7 cellular contexts compared by ENCODE assay signal in genomic region chr11:8823343-8823742, GRCh38.
A peak's percentile ranks its signal among the peaks of the same experiment; 100 is the strongest.
DNase-seq lines count a peak whose midpoint lies in the region; ATAC-seq and TF ChIP-seq lines count a peak whose summit lies in the region.
"Not testable (repeated sequence)": the region's sequence is repeated elsewhere in the genome, so short reads cannot be mapped to it uniquely, and the experiment has no call there.

No MANE protein-coding gene starts in this region.

- H3K79me1 ChIP-seq in IMR-90 (ENCODE audit: low read depth in 1 of 2, low read length in 2 of 2), result peaks cover 19 to 53% of the 10 kb centered on the region in 2 experiments; a peak in 3 of 4 replicates

- BruUV-seq in IMR-90 (replicated peaks; lab: Mats Ljungman, UMichigan), result not testable (repeated sequence)

- not testable (repeated sequence) for H3K9me3 Mint-ChIP-seq in GM23338, WTC11, neural crest cell
- peaks cover 13% of the 10 kb centered on the region for H3K9me3 Mint-ChIP-seq in glutamatergic neuron (ENCODE audit: unreplicated experiment)

- not testable (repeated sequence) for H3K27me3 ChIP-seq in GM23338 (ENCODE audit: insufficient read depth); IMR-90 (ENCODE audit: control insufficient read depth, insufficient read depth, low read length); sigmoid colon

- WGBS in IMR-90 (ENCODE audit: extremely low coverage in 2 of 2, insufficient read length in 1 of 2), 2 experiments, result no CpG with 5 or more reads among the region's 1 CpG
- WGBS in sigmoid colon, 2 donors, result 82% methylated on average over 1 of the region's 1 CpG

- H2AK9ac ChIP-seq in IMR-90 (replicated peaks; ENCODE audit: low read depth, low read length, poor library complexity), result not testable (repeated sequence)

- H3K4me1 ChIP-seq in GM23338 (ENCODE audit: insufficient read depth) (peaks cover 12% of the 10 kb centered on the region), IMR-90 (ENCODE audit: control insufficient read depth, insufficient read depth, low read length) (peaks cover 12% of the 10 kb centered on the region)
- not testable (repeated sequence) for H3K4me1 ChIP-seq in sigmoid colon

- intact Hi-C loops in IMR-90 (cut with micrococcal nuclease), result not testable (repeated sequence)
- intact Hi-C loops in sigmoid colon (cut with DNase I), result loop anchor here (5.0 kb wide), 1 partner anchor 34 kb away; no protein-coding TSS in a partner anchor

- peaks cover 16% of the 10 kb centered on the region for H3K4me1 Mint-ChIP-seq in GM23338
- H3K4me1 Mint-ChIP-seq in WTC11, result peaks cover 17% of the 10 kb centered on the region
- peaks cover 13% of the 10 kb centered on the region for H3K4me1 Mint-ChIP-seq in glutamatergic neuron (ENCODE audit: low read depth, unreplicated experiment)
- H3K4me1 Mint-ChIP-seq in neural crest cell, result not testable (repeated sequence)

- not testable (repeated sequence) for TF ChIP-seq CTCF in GM23338 (conservative IDR thresholded peaks at IDR 0.05; ENCODE audit: low read depth in 2 of 2); IMR-90 (conservative IDR thresholded peaks at IDR 0.05; ENCODE audit: low read depth, low read length); WTC11 (IDR thresholded peaks at IDR 0.05); glutamatergic neuron (IDR thresholded peaks at IDR 0.05; ENCODE audit: partially characterized antibody, unreplicated experiment); neural crest cell (conservative IDR thresholded peaks at IDR 0.05); sigmoid colon (IDR thresholded peaks at IDR 0.05)

- H4K8ac ChIP-seq in IMR-90 (ENCODE audit: low read depth in 2 of 2, low read length in 2 of 2), result not testable (repeated sequence)

- H3K27ac Mint-ChIP-seq in GM23338 (peak overlapping the region; percentile 40; the same call in 1 of the 2 replicates), WTC11 (0 out of 2 replicates have a peak overlapping the region, but pooled peaks have one; percentile 45), glutamatergic neuron (ENCODE audit: unreplicated experiment) (peak overlapping the region; percentile 9), neural crest cell (ENCODE audit: unreplicated experiment) (peak overlapping the region; percentile 24)

- not testable (repeated sequence) for H3K9ac ChIP-seq in IMR-90 (ENCODE audit: low read depth, low read length)

- not testable (repeated sequence) for H3K4me3 ChIP-seq in GM23338; IMR-90 (ENCODE audit: insufficient read depth, low read depth, low read length); sigmoid colon

- H2BK120ac ChIP-seq in IMR-90 (ENCODE audit: low read depth, low read length), result not testable (repeated sequence)

- not testable (repeated sequence) for H3K4me3 Mint-ChIP-seq in GM23338; WTC11; glutamatergic neuron (ENCODE audit: unreplicated experiment); neural crest cell

- H3K14ac ChIP-seq in IMR-90 (replicated peaks; ENCODE audit: low read depth, low read length), result not testable (repeated sequence)

- H4K5ac ChIP-seq in IMR-90 (ENCODE audit: low read depth, low read length), result not testable (repeated sequence)

- ATAC-seq in GM23338; IMR-90 (ENCODE audit: low read depth); WTC11: not testable (repeated sequence)

- H2BK20ac ChIP-seq in IMR-90 (ENCODE audit: low read depth, low read length), result not testable (repeated sequence)

- H3K36me3 ChIP-seq in GM23338 (ENCODE audit: insufficient read depth); IMR-90 (ENCODE audit: control insufficient read depth, insufficient read depth, low read length); sigmoid colon: not testable (repeated sequence)

- not testable (repeated sequence) for TF ChIP-seq POLR2A in IMR-90 (IDR thresholded peaks at IDR 0.05; ENCODE audit: low read depth, low read length); sigmoid colon (IDR thresholded peaks at IDR 0.05)

- not testable (repeated sequence) for DNase-seq in GM23338 (ENCODE audit: low spot score); IMR-90; WTC11 (ENCODE audit: low spot score); glutamatergic neuron; neural crest cell (ENCODE audit: low read depth, low spot score)
- DNase-seq in NCI-H526 (lab: John Stamatoyannopoulos, UW), result peak; percentile 16 to 21
- peak; percentile 19 for DNase-seq in sigmoid colon

- peaks cover 14% of the 10 kb centered on the region; the same call in 1 of the 2 replicates for H3K9me2 ChIP-seq in GM23338 (ENCODE audit: insufficient read depth)

- H4K91ac ChIP-seq in IMR-90 (ENCODE audit: insufficient read depth, low read depth, low read length), result not testable (repeated sequence)

- H2AK5ac ChIP-seq in IMR-90 (ENCODE audit: low read depth, low read length), result not testable (repeated sequence)

- H3K9me1 ChIP-seq in IMR-90 (ENCODE audit: insufficient read depth, low read length), result peaks cover 22% of the 10 kb centered on the region

- dilution Hi-C loops in IMR-90 (cut with HindIII; ENCODE audit: low sequenced_read_pairs, unreplicated experiment), result not testable (repeated sequence)

- H3K23ac ChIP-seq in IMR-90 (ENCODE audit: low read depth, low read length), result not testable (repeated sequence)

- H3K4ac ChIP-seq in IMR-90 (ENCODE audit: low read depth, low read length), result 0 out of 2 replicates have a peak overlapping the region, but pooled peaks have one; percentile 5

- not testable (repeated sequence) for TF ChIP-seq RAD21 in IMR-90 (IDR thresholded peaks at IDR 0.05; ENCODE audit: low read length)

- not testable (repeated sequence) for H4K20me1 ChIP-seq in GM23338 (replicated peaks; ENCODE audit: insufficient read depth); IMR-90 (ENCODE audit: insufficient read depth, low read length)

- H2BK15ac ChIP-seq in IMR-90 (ENCODE audit: low read depth, low read length), result not testable (repeated sequence)

- not testable (repeated sequence) for H3K18ac ChIP-seq in IMR-90 (ENCODE audit: low read depth, low read length)

- H3F3A ChIP-seq in GM23338 (replicated peaks; ENCODE audit: low read depth), result not testable (repeated sequence)

- in situ Hi-C loops in IMR-90 (cut with MboI; ENCODE audit: low sequenced_read_pairs), result not testable (repeated sequence)

- H3K36me3 Mint-ChIP-seq in GM23338 (ENCODE audit: low read depth); WTC11; glutamatergic neuron (ENCODE audit: unreplicated experiment); neural crest cell (ENCODE audit: low read depth): not testable (repeated sequence)

- not testable (repeated sequence) for H2AFZ ChIP-seq in GM23338; IMR-90 (replicated peaks; ENCODE audit: low read length, poor library complexity)

- not testable (repeated sequence) for H3K27me3 Mint-ChIP-seq in GM23338 (ENCODE audit: insufficient read depth, low read depth, poor library complexity); WTC11 (ENCODE audit: low read depth); glutamatergic neuron (ENCODE audit: unreplicated experiment); neural crest cell (ENCODE audit: low read depth)

- not testable (repeated sequence) for H2BK5ac ChIP-seq in IMR-90 (ENCODE audit: low read depth, low read length, poor library complexity, severe bottlenecking)

- not testable (repeated sequence) for H3K79me2 ChIP-seq in GM23338 (replicated peaks; ENCODE audit: insufficient read depth)

- H3K56ac ChIP-seq in IMR-90 (ENCODE audit: extremely low read depth, insufficient read depth, low read length), result not testable (repeated sequence)

- TF ChIP-seq EP300 in sigmoid colon (IDR thresholded peaks at IDR 0.05), result not testable (repeated sequence)

- H3K9me3 ChIP-seq in IMR-90 (ENCODE audit: control insufficient read depth, insufficient read depth, low read length); sigmoid colon: not testable (repeated sequence)

- POLR2A ChIA-PET in IMR-90 (lab: Charles Lee; ENCODE audit: unreplicated experiment); WTC11 (lab: Charles Lee): not testable (repeated sequence)

- H3K4me2 ChIP-seq in GM23338; IMR-90 (ENCODE audit: low read depth, low read length): not testable (repeated sequence)

- CTCF ChIA-PET in IMR-90 (lab: Yijun Ruan, JAX); WTC11 (lab: Charles Lee): not testable (repeated sequence)

- H3K27ac ChIP-seq in GM23338 (ENCODE audit: low read depth); IMR-90 (ENCODE audit: insufficient read depth, low read length); sigmoid colon: not testable (repeated sequence)
